7 cellular contexts compared by ENCODE assay signal in the genomic region with DNA sequence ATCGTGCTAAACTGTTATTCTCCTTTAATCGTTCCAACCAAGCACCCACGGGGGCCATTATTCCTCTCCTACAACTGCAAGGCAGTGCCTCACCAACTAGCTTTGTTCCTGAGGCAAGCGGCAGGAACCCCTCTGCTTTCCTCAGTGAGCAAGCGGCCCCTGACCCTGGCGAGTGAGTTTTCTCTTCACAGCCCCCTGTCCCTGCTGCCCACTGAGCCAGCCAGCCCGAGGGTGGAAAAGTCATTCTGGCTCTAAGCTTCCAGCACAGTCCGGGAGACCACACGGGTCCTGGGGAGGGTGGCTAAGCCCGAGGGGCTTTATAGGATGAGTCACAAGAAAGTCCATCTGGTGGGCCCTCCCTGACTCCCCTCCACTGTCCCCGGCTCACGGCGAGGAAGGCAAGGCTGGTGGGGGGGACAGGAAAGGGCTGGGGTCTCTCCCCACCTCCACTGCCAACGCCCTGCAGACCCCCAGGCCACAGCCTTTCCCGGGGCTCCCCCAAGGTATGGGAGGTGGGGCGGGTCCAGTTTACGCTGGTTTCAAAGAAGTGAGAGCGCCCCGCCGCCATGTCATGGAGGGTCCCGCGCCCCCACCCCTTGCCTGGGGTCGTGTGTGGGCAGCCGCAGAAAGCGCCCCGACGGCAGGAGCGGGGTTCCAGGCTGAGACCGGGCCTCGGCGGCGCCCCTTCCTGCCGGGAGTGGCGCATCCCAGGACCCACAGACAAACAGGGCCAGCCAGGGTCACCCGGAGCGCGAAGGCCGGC. TPM values are rescaled to one million over a fixed set of nuclear protein-coding genes. Genes with fewer than 3 reads are reported as not detected.
A peak's percentile ranks its signal among the peaks of the same experiment; 100 is the strongest.
DNase-seq lines count a peak whose midpoint lies in the region; ATAC-seq and TF ChIP-seq lines count a peak whose summit lies in the region.

No MANE protein-coding gene starts in this region.

- H3F3A ChIP-seq in Loucy (ENCODE audit: low read depth): 0 out of 2 replicates have a peak, but pooled peaks cover 2% of the 10 kb centered on the region

- peaks cover 53% of the 10 kb centered on the region for H3K79me2 ChIP-seq in Loucy (ENCODE audit: insufficient read depth, low read length)

- H3K4me1 Mint-ChIP-seq in naive thymus-derived CD8-positive, alpha-beta T cell: peaks cover 18 to 69% (median 63%) of the 10 kb centered on the region in 4 donors

- peak; percentile 2 for ATAC-seq in GM21390 (IDR thresholded peaks at IDR 0.05; ENCODE audit: unreplicated experiment)
- ATAC-seq in naive thymus-derived CD8-positive, alpha-beta T cell: no peak

- H3K27ac ChIP-seq in dorsolateral prefrontal cortex: peak overlapping the region in 58 of 59 donors; percentile 42 to 99 (median 93)

- H3K4me3 Mint-ChIP-seq in naive thymus-derived CD8-positive, alpha-beta T cell: peak overlapping the region; percentile 84 to 96 (median 92)

- H3K27me3 ChIP-seq in Loucy (ENCODE audit: insufficient read depth, low read length, poor library complexity, severe bottlenecking): peaks cover 11% of the 10 kb centered on the region
- H3K27me3 ChIP-seq in dorsolateral prefrontal cortex: peaks cover 0 to 18% (median 8%) of the 10 kb centered on the region in 45 donors

- H3K27me3 Mint-ChIP-seq in naive thymus-derived CD8-positive, alpha-beta T cell: peaks cover 7 to 24% (median 14%) of the 10 kb centered on the region in 5 donors

- peaks cover 2% of the 10 kb centered on the region; the same call in 1 of the 2 replicates for H3K36me3 ChIP-seq in Loucy (ENCODE audit: insufficient read depth, low read length)

- peaks cover 35% of the 10 kb centered on the region for H4K20me1 ChIP-seq in Loucy (ENCODE audit: insufficient read depth, low read length, poor library complexity, severe bottlenecking)

- no peaks in the 10 kb centered on the region for H3K9me2 ChIP-seq in Loucy (replicated peaks; ENCODE audit: low read depth, low read length)

- H2AFZ ChIP-seq in Loucy (ENCODE audit: low read length): peak overlapping the region; percentile 66

- DNase-seq in dorsolateral prefrontal cortex: peak in 1 of 10 donors; percentile 35
- DNase-seq in naive thymus-derived CD8-positive, alpha-beta T cell: peak in 1 of 10 donors; percentile 14
- DNase-seq in HUDEP-2 (lab: John Stamatoyannopoulos, UW; ENCODE audit: unreplicated experiment in 76 of 76): no peak
- no peak for DNase-seq in SW 1271 (lab: John Stamatoyannopoulos, UW)
- DNase-seq in HCEC 1CT: no peak

- POLR2A ChIA-PET in naive thymus-derived CD8-positive, alpha-beta T cell (lab: Charles Lee): interaction anchor here (0.9 to 2.7 kb wide), 8 partner anchors 9 to 229 kb away, joined by 3 to 20 read pairs (median 4); a partner anchor contains a TSS

- H3K4me1 ChIP-seq in Loucy (ENCODE audit: insufficient read depth, low read length, poor library complexity, severe bottlenecking): peaks cover 37% of the 10 kb centered on the region

- TF ChIP-seq CTCF in Loucy (conservative IDR thresholded peaks at IDR 0.05; ENCODE audit: low read length): no peak
- no peak for TF ChIP-seq CTCF in dorsolateral prefrontal cortex (IDR thresholded peaks at IDR 0.05 in 54 of 56, conservative IDR thresholded peaks at IDR 0.05 in 2 of 56; ENCODE audit: low read depth in 1 of 56, partially characterized antibody in 56 of 56)

- H3K27ac Mint-ChIP-seq in naive thymus-derived CD8-positive, alpha-beta T cell: peak overlapping the region; percentile 79 to 98 (median 94)

- no peaks in the 10 kb centered on the region for H3K9me3 Mint-ChIP-seq in naive thymus-derived CD8-positive, alpha-beta T cell

- peak overlapping the region; percentile 100 for H3K9ac ChIP-seq in Loucy (ENCODE audit: low read depth, low read length, poor library complexity, severe bottlenecking)

- peak overlapping the region; percentile 94 for H3K4me2 ChIP-seq in Loucy (ENCODE audit: low read depth, low read length, poor library complexity, severe bottlenecking)

- intact Hi-C loops in dorsolateral prefrontal cortex (cut with DNase I): loop anchor here (2.0 to 10.0 kb wide), 3 partner anchors 76 to 204 kb away; a partner anchor contains a TSS

- peak overlapping the region; percentile 100 for H3K4me3 ChIP-seq in Loucy (ENCODE audit: low read length, poor library complexity, severe bottlenecking)
- peak overlapping the region; percentile 74 to 100 (median 99) for H3K4me3 ChIP-seq in dorsolateral prefrontal cortex

- H3K9me3 ChIP-seq in Loucy (ENCODE audit: insufficient read depth, low read depth, low read length): no peaks in the 10 kb centered on the region

- peaks cover 4 to 40% (median 7%) of the 10 kb centered on the region in 3 donors for H3K36me3 Mint-ChIP-seq in naive thymus-derived CD8-positive, alpha-beta T cell

RNA-seq across cellular contexts. Expression of a gene that starts 45.0 kb away (rescaled TPM):
- 100 to 1,000 TPM in 117 of 120 experiments, 10 to 100 TPM in 3; 50.4 to 376 (median 222) TPM for total RNA-seq in dorsolateral prefrontal cortex
- total RNA-seq in naive thymus-derived CD8-positive, alpha-beta T cell: under 1 TPM in 1 of 2 experiments, not detected in 1; 0.29 TPM
- polyA plus RNA-seq in naive thymus-derived CD8-positive, alpha-beta T cell: not detected

Comparison
In these comparisons a context has a peak if more than half of its experiments do, and no peak if none do; other contexts are left out.
1. RNA of a gene that starts 45.0 kb away (total RNA-seq): 50.4 to 376 TPM in dorsolateral prefrontal cortex; 0.29 TPM in naive thymus-derived CD8-positive, alpha-beta T cell; every median in the first group is over 10 times any median in the second.